ENCODE assay signal across 14 cellular contexts in the genomic region with DNA sequence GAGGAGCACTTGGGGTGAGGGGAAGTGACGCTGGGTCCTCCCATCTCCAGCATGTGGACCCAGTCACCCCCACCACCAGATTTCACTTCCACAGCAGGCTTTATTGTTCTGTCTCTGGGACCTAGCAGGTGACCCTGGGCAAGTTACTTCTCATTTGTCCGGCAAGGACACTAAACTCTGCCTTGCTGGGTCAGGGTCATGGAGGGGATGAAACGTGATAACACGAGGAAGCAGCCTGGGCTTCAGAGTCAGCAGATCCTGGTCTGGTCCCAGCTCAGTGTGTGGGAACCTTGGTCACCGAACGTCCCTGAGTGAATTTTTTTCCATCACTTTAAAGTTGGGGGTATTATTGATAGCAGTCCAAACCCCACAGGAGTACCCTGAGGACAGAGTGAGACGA. TPM values are rescaled to one million over a fixed set of nuclear protein-coding genes. Genes with fewer than 3 reads are reported as not detected.
DNase-seq lines count a peak whose midpoint lies in the region; ATAC-seq, FAIRE-seq and TF ChIP-seq lines count a peak whose summit lies in the region.
"Had no signal": no experiment of that assay in that cellular context is flagged by ENCODE, and none has a peak within 500 bp of the region (broad histone marks: within the 10 kb centered on the region; RNA-seq: fewer than 3 reads in every experiment).

No MANE protein-coding gene starts in this region.

- H3K79me2 ChIP-seq in hepatocyte: peaks cover 83% of the 10 kb centered on the region

- H3K36me3 Mint-ChIP-seq in activated naive CD4-positive, alpha-beta T cell treated with anti-CD3 and anti-CD28 coated beads, Interleukin-2, amount 50 U/mL, for 24 hours: no peaks in the 10 kb centered on the region
- H3K36me3 Mint-ChIP-seq in activated T-helper 1 cell treated with anti-CD3 and anti-CD28 coated beads, Interleukin-12 subunit alpha, Interleukin-12 subunit beta, Interleukin-2, Interleukin-4 antibody, amounts not matched to agents 30 ng/mL and 10 ng/mL and 1 ng/mL, durations not matched to agents 14 hours and 24 hours and 36 hours (ENCODE audit: low read depth): peaks cover 47% of the 10 kb centered on the region

- ATAC-seq in GM18909 (IDR thresholded peaks at IDR 0.05; ENCODE audit: poor library complexity, unreplicated experiment): no peak

- H3K4me2 ChIP-seq in hepatocyte: peak overlapping the region; percentile 95

- H3K9me2 ChIP-seq in hepatocyte (replicated peaks; ENCODE audit: insufficient read depth): no peaks in the 10 kb centered on the region

- H3K4me1 ChIP-seq in hepatocyte (ENCODE audit: insufficient read depth) (peaks cover 43% of the 10 kb centered on the region), spleen (peaks cover 29 to 61% (median 51%) of the 10 kb centered on the region in 6 donors)

- H3K36me3 ChIP-seq in hepatocyte (replicated peaks; ENCODE audit: insufficient read depth, low read depth): no peaks in the 10 kb centered on the region
- H3K36me3 ChIP-seq in spleen: peaks cover under 1 to 59% (median 48%) of the 10 kb centered on the region in 6 donors

- H3K4me3 Mint-ChIP-seq in activated naive CD4-positive, alpha-beta T cell treated with anti-CD3 and anti-CD28 coated beads, Interleukin-2, amount 50 U/mL, for 24 hours: peak overlapping the region; percentile 92
- peak overlapping the region; percentile 96 for H3K4me3 Mint-ChIP-seq in activated T-helper 1 cell treated with anti-CD3 and anti-CD28 coated beads, Interleukin-12 subunit alpha, Interleukin-12 subunit beta, Interleukin-2, Interleukin-4 antibody, amounts not matched to agents 30 ng/mL and 10 ng/mL and 1 ng/mL, durations not matched to agents 14 hours and 24 hours and 36 hours

- TF ChIP-seq CTCF in hepatocyte (IDR thresholded peaks at IDR 0.05; ENCODE audit: poor library complexity): no peak
- no peak for TF ChIP-seq CTCF in spleen (IDR thresholded peaks at IDR 0.05 in 8 of 11, conservative IDR thresholded peaks at IDR 0.05 in 3 of 11)

- peaks cover 47% of the 10 kb centered on the region for H4K20me1 ChIP-seq in hepatocyte (ENCODE audit: insufficient read depth, poor library complexity, severe bottlenecking)

- intact Hi-C loops in activated T-helper 1 cell treated with anti-CD3 and anti-CD28 coated beads, Interleukin-12 subunit alpha, Interleukin-12 subunit beta, Interleukin-2, Interleukin-4 antibody, amounts not matched to agents 30 ng/mL and 10 ng/mL and 1 ng/mL, durations not matched to agents 14 hours and 24 hours and 36 hours (cut with micrococcal nuclease): loop anchor here (10.0 kb wide), 2 partner anchors 637 to 827 kb away; a partner anchor contains a TSS
- intact Hi-C loops in spleen (cut with DNase I; ENCODE audit: low total_unique reads): loop anchor here (10.0 kb wide), 1 partner anchor 327 kb away; no protein-coding TSS in a partner anchor

- H3K27ac ChIP-seq in hepatocyte: peak overlapping the region; percentile 34
- peak overlapping the region in 5 of 8 donors; percentile 18 to 97 (median 31) for H3K27ac ChIP-seq in spleen
- H3K27ac ChIP-seq: SJSA1 had no signal

- H3K4me3 ChIP-seq in hepatocyte: no peak overlapping the region
- peak overlapping the region in 1 of 8 donors; percentile 2 for H3K4me3 ChIP-seq in spleen
- H3K4me3 ChIP-seq: HAP-1, SJSA1 had no signal

- TF ChIP-seq POLR2A in spleen (IDR thresholded peaks at IDR 0.05) (no peak), GM12892 (IDR thresholded peaks at IDR 0.05; ENCODE audit: low read depth, low read length) (no peak)

- no peaks in the 10 kb centered on the region for H3K27me3 Mint-ChIP-seq in activated naive CD4-positive, alpha-beta T cell treated with anti-CD3 and anti-CD28 coated beads, Interleukin-2, amount 50 U/mL, for 24 hours
- no peaks in the 10 kb centered on the region for H3K27me3 Mint-ChIP-seq in activated T-helper 1 cell treated with anti-CD3 and anti-CD28 coated beads, Interleukin-12 subunit alpha, Interleukin-12 subunit beta, Interleukin-2, Interleukin-4 antibody, amounts not matched to agents 30 ng/mL and 10 ng/mL and 1 ng/mL, durations not matched to agents 14 hours and 24 hours and 36 hours (ENCODE audit: insufficient read depth)

- H3K27me3 ChIP-seq in hepatocyte: no peaks in the 10 kb centered on the region
- no peaks in the 10 kb centered on the region for H3K27me3 ChIP-seq in spleen (replicated peaks in 1 of 7)
- H3K27me3 ChIP-seq: SJSA1 had no signal

- no peaks in the 10 kb centered on the region for H3K9me3 ChIP-seq in hepatocyte (ENCODE audit: low read depth)
- no peaks in the 10 kb centered on the region for H3K9me3 ChIP-seq in spleen
- H3K9me3 ChIP-seq: HAP-1, SJSA1 had no signal

- H3K4me1 Mint-ChIP-seq in activated naive CD4-positive, alpha-beta T cell treated with anti-CD3 and anti-CD28 coated beads, Interleukin-2, amount 50 U/mL, for 24 hours: peaks cover 46% of the 10 kb centered on the region
- H3K4me1 Mint-ChIP-seq in activated T-helper 1 cell treated with anti-CD3 and anti-CD28 coated beads, Interleukin-12 subunit alpha, Interleukin-12 subunit beta, Interleukin-2, Interleukin-4 antibody, amounts not matched to agents 30 ng/mL and 10 ng/mL and 1 ng/mL, durations not matched to agents 14 hours and 24 hours and 36 hours (ENCODE audit: low read depth): peaks cover 46% of the 10 kb centered on the region

- no peaks in the 10 kb centered on the region for H3K9me3 Mint-ChIP-seq in activated naive CD4-positive, alpha-beta T cell treated with anti-CD3 and anti-CD28 coated beads, Interleukin-2, amount 50 U/mL, for 24 hours
- H3K9me3 Mint-ChIP-seq in activated T-helper 1 cell treated with anti-CD3 and anti-CD28 coated beads, Interleukin-12 subunit alpha, Interleukin-12 subunit beta, Interleukin-2, Interleukin-4 antibody, amounts not matched to agents 30 ng/mL and 10 ng/mL and 1 ng/mL, durations not matched to agents 14 hours and 24 hours and 36 hours: no peaks in the 10 kb centered on the region

- no peak overlapping the region for H2AFZ ChIP-seq in hepatocyte

- no peak for FAIRE-seq in GM12892 (lab: Jason Lieb, UNC)

- peak overlapping the region; percentile 82 for H3K27ac Mint-ChIP-seq in activated naive CD4-positive, alpha-beta T cell treated with anti-CD3 and anti-CD28 coated beads, Interleukin-2, amount 50 U/mL, for 24 hours
- no peak overlapping the region for H3K27ac Mint-ChIP-seq in activated T-helper 1 cell treated with anti-CD3 and anti-CD28 coated beads, Interleukin-12 subunit alpha, Interleukin-12 subunit beta, Interleukin-2, Interleukin-4 antibody, amounts not matched to agents 30 ng/mL and 10 ng/mL and 1 ng/mL, durations not matched to agents 14 hours and 24 hours and 36 hours

- 58% methylated on average over 7 of the region's 7 CpGs for WGBS in hepatocyte (ENCODE audit: low lambda C conversion rate, missing lambda C conversion rate)
- 51 to 74% (median 66%) methylated on average over 4 to 7 of the region's 7 CpGs; no CpG with 5 or more reads in 1 of the 5 donors for WGBS in spleen, 5 donors

- DNase-seq in activated naive CD4-positive, alpha-beta T cell treated with anti-CD3 and anti-CD28 coated beads, Interleukin-2, amount 50 U/mL, for 16 hours: no peak
- no peak for DNase-seq in activated T-helper 1 cell treated with anti-CD3 and anti-CD28 coated beads, Interleukin-12 subunit alpha, Interleukin-12 subunit beta, Interleukin-2, Interleukin-4 antibody, amounts not matched to agents 30 ng/mL and 10 ng/mL and 1 ng/mL, durations not matched to agents 14 hours and 24 hours and 36 hours (ENCODE audit: low spot score)
- no peak for DNase-seq in hepatocyte (ENCODE audit: low spot score)
- no peak for DNase-seq in spleen
- DNase-seq in stimulated activated CD4-positive, alpha-beta T cell treated with anti-CD3 and anti-CD28 coated beads, Interleukin-4, amount 100 ng/mL, for 1 hour: no peak
- no peak for DNase-seq in GM12892 (ENCODE audit: insufficient read length)
- DNase-seq: activated CD4-positive, alpha-beta T cell treated with anti-CD3 and anti-CD28 coated beads for 1 hour; AML-193; NCI-H446 treated with DMSO at 0.1 percent for 48 hours; stimulated activated naive CD4-positive, alpha-beta T cell had no signal

RNA-seq across cellular contexts. Expression of a gene that starts 3.9 kb away (rescaled TPM):
- total RNA-seq in activated T-helper 1 cell treated with anti-CD3 and anti-CD28 coated beads, Interleukin-12 subunit alpha, Interleukin-12 subunit beta, Interleukin-2, Interleukin-4 antibody, amounts not matched to agents 30 ng/mL and 10 ng/mL and 1 ng/mL, durations not matched to agents 14 hours and 24 hours and 36 hours: 221 and 223 TPM in 2 replicates
- 231 and 253 TPM in 2 replicates for total RNA-seq in hepatocyte
- polyA plus RNA-seq in hepatocyte: 213 and 236 TPM in 2 replicates
- total RNA-seq in spleen: 100 to 1,000 TPM; 172 to 207 (median 194) TPM
- 10 to 100 TPM; 57.7 to 92.8 (median 88.9) TPM for polyA plus RNA-seq in spleen
- 112 TPM for polyA plus RNA-seq in GM12892 (2012; ENCODE audit: missing spikeins)

RNA-seq across cellular contexts. Expression of a gene that starts 21.0 kb away (rescaled TPM):
- 56.4 and 63.8 TPM in 2 replicates for total RNA-seq in activated T-helper 1 cell treated with anti-CD3 and anti-CD28 coated beads, Interleukin-12 subunit alpha, Interleukin-12 subunit beta, Interleukin-2, Interleukin-4 antibody, amounts not matched to agents 30 ng/mL and 10 ng/mL and 1 ng/mL, durations not matched to agents 14 hours and 24 hours and 36 hours
- total RNA-seq in hepatocyte (121 and 130 TPM in 2 replicates), spleen (10 to 100 TPM; 51.7 to 75.3 (median 60.0) TPM)
- polyA plus RNA-seq in hepatocyte (190 and 210 TPM in 2 replicates), spleen (10 to 100 TPM; 18.4 to 37.9 (median 28.8) TPM)
- 25.7 TPM for polyA plus RNA-seq in GM12892 (2012; ENCODE audit: missing spikeins)

RNA-seq across cellular contexts. Expression of a gene that starts 35.3 kb away (rescaled TPM):
- 24.6 and 26.6 TPM in 2 replicates for total RNA-seq in activated T-helper 1 cell treated with anti-CD3 and anti-CD28 coated beads, Interleukin-12 subunit alpha, Interleukin-12 subunit beta, Interleukin-2, Interleukin-4 antibody, amounts not matched to agents 30 ng/mL and 10 ng/mL and 1 ng/mL, durations not matched to agents 14 hours and 24 hours and 36 hours
- total RNA-seq in hepatocyte (75.3 and 89.2 TPM in 2 replicates), spleen (10 to 100 TPM; 46.2 to 91.5 (median 70.9) TPM)
- polyA plus RNA-seq in hepatocyte (199 and 232 TPM in 2 replicates), spleen (10 to 100 TPM; 19.9 to 35.2 (median 31.5) TPM)
- 16.1 TPM for polyA plus RNA-seq in GM12892 (2012; ENCODE audit: missing spikeins)

RNA-seq across cellular contexts. Expression of a gene that starts 52.5 kb away (rescaled TPM):
- total RNA-seq in activated T-helper 1 cell treated with anti-CD3 and anti-CD28 coated beads, Interleukin-12 subunit alpha, Interleukin-12 subunit beta, Interleukin-2, Interleukin-4 antibody, amounts not matched to agents 30 ng/mL and 10 ng/mL and 1 ng/mL, durations not matched to agents 14 hours and 24 hours and 36 hours: 62.0 and 64.1 TPM in 2 replicates
- 21.7 and 26.4 TPM in 2 replicates for total RNA-seq in hepatocyte
- polyA plus RNA-seq in hepatocyte: 29.2 and 35.9 TPM in 2 replicates
- 10 to 100 TPM; 24.5 to 38.4 (median 30.9) TPM for total RNA-seq in spleen
- polyA plus RNA-seq in spleen: 10 to 100 TPM; 21.6 to 34.7 (median 27.7) TPM
- 19.5 TPM for polyA plus RNA-seq in GM12892 (2012; ENCODE audit: missing spikeins)

RNA-seq across cellular contexts. Expression of a gene that starts 53.0 kb away (rescaled TPM):
- 84.5 and 88.7 TPM in 2 replicates for total RNA-seq in activated T-helper 1 cell treated with anti-CD3 and anti-CD28 coated beads, Interleukin-12 subunit alpha, Interleukin-12 subunit beta, Interleukin-2, Interleukin-4 antibody, amounts not matched to agents 30 ng/mL and 10 ng/mL and 1 ng/mL, durations not matched to agents 14 hours and 24 hours and 36 hours
- 64.3 and 65.4 TPM in 2 replicates for total RNA-seq in hepatocyte
- 146 and 168 TPM in 2 replicates for polyA plus RNA-seq in hepatocyte
- total RNA-seq in spleen: 10 to 100 TPM; 42.7 to 68.1 (median 51.8) TPM
- 10 to 100 TPM; 52.6 to 88.7 (median 77.5) TPM for polyA plus RNA-seq in spleen
- 59.7 TPM for polyA plus RNA-seq in GM12892 (2012; ENCODE audit: missing spikeins)
